Comparison of ENCODE assay signal across 21 cellular contexts in genomic region chr17:12201294-12201693, GRCh38.
"Had no signal": no experiment of that assay in that cellular context is flagged by ENCODE, and none has a peak within 500 bp of the region (broad histone marks: within the 10 kb centered on the region; RNA-seq: fewer than 3 reads in every experiment).

No MANE protein-coding gene starts in this region.

- H3K4me3 ChIP-seq: colonic mucosa, heart right ventricle, left lung, lower lobe of right lung had no signal

- H3K4me1 Mint-ChIP-seq: endodermal cell had no signal

- H3K27ac Mint-ChIP-seq: dendritic cell treated with granulocyte-macrophage colony-stimulating factor and Interleukin-4, amounts not matched to agents 40 ng/mL and 50 ng/mL, for 4 days; effector memory CD8-positive, alpha-beta T cell; endodermal cell had no signal

- DNase-seq: cerebellar nuclear complex; colonic mucosa; cortex of kidney; effector CD8-positive, alpha-beta T cell; effector memory CD8-positive, alpha-beta T cell; endodermal cell; erythroblast; foreskin keratinocyte; glutamatergic neuron; head of caudate nucleus; heart right ventricle; hippocampal formation; left cardiac atrium; left lung; left ventricle myocardium superior; lower lobe of right lung; mesenchymal stem cell; midbrain had no signal

- H3K4me3 Mint-ChIP-seq: dendritic cell treated with granulocyte-macrophage colony-stimulating factor and Interleukin-4, amounts not matched to agents 40 ng/mL and 50 ng/mL, for 4 days; effector memory CD8-positive, alpha-beta T cell; endodermal cell had no signal

- H3K9me3 Mint-ChIP-seq: effector memory CD8-positive, alpha-beta T cell had no signal

- H3K4me1 ChIP-seq: colonic mucosa, foreskin keratinocyte, left lung, lower lobe of right lung had no signal

- H3K9me3 ChIP-seq: colonic mucosa, left lung, lower lobe of right lung had no signal

- ATAC-seq: effector memory CD8-positive, alpha-beta T cell; esophagus mucosa; foreskin keratinocyte; heart right ventricle; left cardiac atrium; left lung; left ventricle myocardium superior; lower lobe of right lung had no signal

- H3K27me3 Mint-ChIP-seq: dendritic cell treated with granulocyte-macrophage colony-stimulating factor and Interleukin-4, amounts not matched to agents 40 ng/mL and 50 ng/mL, for 4 days had no signal

- H3K27me3 ChIP-seq: colonic mucosa, foreskin keratinocyte, heart right ventricle, left lung had no signal

- H3K27ac ChIP-seq: colonic mucosa, epithelial cell of prostate, foreskin keratinocyte, heart right ventricle, left lung, lower lobe of right lung had no signal

- H3K36me3 ChIP-seq: colonic mucosa, heart right ventricle, left lung, lower lobe of right lung had no signal
